In genomic region chr17:21286771-21287702, GRCh38 we compare ENCODE assay signal across 8 cellular contexts. TPM values are rescaled to one million over a fixed set of nuclear protein-coding genes. Genes with fewer than 3 reads are reported as not detected.
DNase-seq lines count a peak whose midpoint lies in the region; ATAC-seq, FAIRE-seq and TF ChIP-seq lines count a peak whose summit lies in the region.

No MANE protein-coding gene starts in this region.

- ATAC-seq in GM12878: peak; percentile 2
- ATAC-seq in mucosa of descending colon: peak; percentile 46
- peak; percentile 1 for ATAC-seq in upper lobe of right lung
- ATAC-seq in HG02642 (IDR thresholded peaks at IDR 0.05; ENCODE audit: poor library complexity, unreplicated experiment): no peak

- RAD21 ChIA-PET in GM12878 (lab: Charles Lee; ENCODE audit: unreplicated experiment): interaction anchor here (0.6 to 3.7 kb wide), 12 partner anchors 8 to 484 kb away, joined by 3 to 15 read pairs (median 5); partner anchors contain the start of genes DHRS7B and USP22

- POLR2A ChIA-PET in GM12878 (lab: Charles Lee): interaction anchor here (0.6 to 2.2 kb wide), 5 partner anchors 12 to 244 kb away, joined by 3 to 11 read pairs (median 6); partner anchors contain the start of genes DHRS7B and USP22

- H4K20me1 ChIP-seq in GM12878 (ENCODE audit: control insufficient read depth, insufficient read depth): no peaks in the 10 kb centered on the region

- H3K4me3 ChIP-seq in AG09309 (ENCODE audit: control insufficient read depth, low read depth, low read length): peak overlapping the region; percentile 95
- H3K4me3 ChIP-seq in GM12878: peak overlapping the region; percentile 94
- H3K4me3 ChIP-seq in mucosa of descending colon: no peak overlapping the region
- peak overlapping the region; percentile 92 for H3K4me3 ChIP-seq in upper lobe of right lung

- H3K36me3 ChIP-seq in KOPT-K1 (ENCODE audit: insufficient read depth, low read length) (no peaks in the 10 kb centered on the region), GM12878 (ENCODE audit: control insufficient read depth in 2 of 2, insufficient read depth in 2 of 2, low read length in 1 of 2) (peaks cover 0 to 7% of the 10 kb centered on the region in 2 experiments; a peak in 1 of 4 replicates), mucosa of descending colon (ENCODE audit: low read depth) (peaks cover 4% of the 10 kb centered on the region), upper lobe of right lung (no peaks in the 10 kb centered on the region)

- peak; percentile 69 for FAIRE-seq in GM12878 (lab: Jason Lieb, UNC)

- no peak overlapping the region for H2AFZ ChIP-seq in GM12878 (ENCODE audit: control insufficient read depth, low read depth, low read length)

- H3K4me1 ChIP-seq in GM12878 (ENCODE audit: control insufficient read depth, insufficient read depth, low read length) (peaks cover 31% of the 10 kb centered on the region), mucosa of descending colon (ENCODE audit: low read depth) (peaks cover 39% of the 10 kb centered on the region), upper lobe of right lung (peaks cover 47% of the 10 kb centered on the region)

- 14% methylated on average over 9 of the region's 9 CpGs for WGBS in GM12878 (ENCODE audit: insufficient coverage, insufficient replicate concordance, low lambda C conversion rate, missing lambda C conversion rate)

- H3K27me3 ChIP-seq in GM12878 (replicated peaks in 1 of 2; ENCODE audit: control insufficient read depth in 2 of 2, insufficient read depth in 2 of 2, low read length in 1 of 2): 0 out of 4 replicates have a peak, but pooled peaks cover 0 to 3% of the 10 kb centered on the region in 2 experiments
- H3K27me3 ChIP-seq in upper lobe of right lung: no peaks in the 10 kb centered on the region

- H3K9me3 ChIP-seq in KOPT-K1 (ENCODE audit: insufficient read depth, low read length, poor library complexity, severe bottlenecking) (no peaks in the 10 kb centered on the region), GM12878 (replicated peaks; ENCODE audit: control insufficient read depth, insufficient read depth, low read length) (no peaks in the 10 kb centered on the region), mucosa of descending colon (no peaks in the 10 kb centered on the region), upper lobe of right lung (no peaks in the 10 kb centered on the region)

- in situ Hi-C loops in GM12878 (cut with MboI): no loop called here

- TF ChIP-seq EP300 in GM12878 (IDR thresholded peaks at IDR 0.05; ENCODE audit: borderline replicate concordance in 1 of 2, control insufficient read depth in 1 of 2, low read depth in 2 of 2, low read length in 2 of 2): no peak

- H3K4me2 ChIP-seq in GM12878 (ENCODE audit: control insufficient read depth, insufficient read depth): peak overlapping the region; percentile 88

- peaks cover 54% of the 10 kb centered on the region for H3K79me2 ChIP-seq in GM12878 (ENCODE audit: control insufficient read depth, insufficient read depth, low read length)

- H3K9ac ChIP-seq in GM12878 (ENCODE audit: control insufficient read depth, insufficient read depth, low read length): peak overlapping the region; percentile 69

- no peak for TF ChIP-seq CTCF in AG09309 (IDR thresholded peaks at IDR 0.05; ENCODE audit: control insufficient read depth, insufficient read depth, low read depth, low read length, missing control alignments)
- no peak for TF ChIP-seq CTCF in GM12878 (IDR thresholded peaks at IDR 0.05 in 2 of 3, conservative IDR thresholded peaks at IDR 0.05 in 1 of 3; ENCODE audit: control insufficient read depth in 2 of 3, extremely low read depth in 1 of 3, insufficient read depth in 1 of 3, low read depth in 3 of 3, low read length in 3 of 3)
- TF ChIP-seq CTCF in mucosa of descending colon (IDR thresholded peaks at IDR 0.05): no peak
- no peak for TF ChIP-seq CTCF in upper lobe of right lung (IDR thresholded peaks at IDR 0.05)

- DNase-seq in AG09309 (ENCODE audit: low read depth): no peak
- no peak for DNase-seq in GM12878 (ENCODE audit: low read depth, low spot score)
- DNase-seq in mucosa of descending colon: peak; percentile 75 to 82 (median 76)
- DNase-seq in upper lobe of right lung: peak; percentile 76
- DNase-seq in AG20443 (ENCODE audit: low spot score): no peak
- no peak for DNase-seq in hepatic stellate cell (ENCODE audit: low spot score)

- no TSS peak for BruUV-seq in GM12878 (replicated peaks; lab: Mats Ljungman, UMichigan)

- TF ChIP-seq RAD21 in GM12878 (IDR thresholded peaks at IDR 0.05; ENCODE audit: insufficient read depth, low read depth, low read length): no peak

- H3K27ac ChIP-seq in KOPT-K1 (ENCODE audit: low read depth, low read length, poor library complexity, severe bottlenecking): peak overlapping the region; percentile 86
- peak overlapping the region; percentile 90 for H3K27ac ChIP-seq in GM12878 (ENCODE audit: control insufficient read depth, insufficient read depth)
- H3K27ac ChIP-seq in upper lobe of right lung: peak overlapping the region; percentile 86

- TF ChIP-seq POLR2A in GM12878 (IDR thresholded peaks at IDR 0.05; ENCODE audit: low read depth, low read length): no peak

- intact Hi-C loops in GM12878 (cut with micrococcal nuclease; ENCODE audit: unreplicated experiment) (loop anchor here (5.0 kb wide), 3 partner anchors 75 to 245 kb away; partner anchors contain the start of genes DHRS7B, TMEM11 and USP22), mucosa of descending colon (cut with DNase I, micrococcal nuclease) (loop anchor here in 1 of 2 donors (10.0 kb wide), 1 partner anchor 168 kb away; no protein-coding TSS in a partner anchor), upper lobe of right lung (cut with DNase I) (no loop called here)

- CTCF ChIA-PET in GM12878 (lab: Yijun Ruan, JAX): interaction anchor here (0.7 to 5.7 kb wide), 14 partner anchors 8 to 562 kb away, joined by 3 to 38 read pairs (median 6); partner anchors contain the start of gene DHRS7B

- SMC1A ChIA-PET in GM12878 (lab: Charles Lee; ENCODE audit: uncharacterized antibody, unreplicated experiment): interaction anchor here (0.6 to 3.2 kb wide), 10 partner anchors 10 to 244 kb away, joined by 3 to 13 read pairs (median 4); partner anchors contain the start of gene USP22

TF ChIP-seq in GM12878, 131 proteins besides CTCF, POLR2A, EP300 and RAD21:
- no peak for TF ChIP-seq RELA (IDR thresholded peaks at IDR 0.05; ENCODE audit: borderline replicate concordance, partially characterized antibody)
- TF ChIP-seq BHLHE40 (IDR thresholded peaks at IDR 0.05; ENCODE audit: borderline replicate concordance in 1 of 2, low read depth in 2 of 2, low read length in 1 of 2): peak in 1 of 2 experiments; percentile 9; a peak in 1 of 4 replicates
- no peak for TF ChIP-seq MTA2 (IDR thresholded peaks at IDR 0.05; ENCODE audit: low read depth)
- TF ChIP-seq KAT2A (conservative IDR thresholded peaks at IDR 0.05; ENCODE audit: control insufficient read depth, low read depth, low read length): no peak
- TF ChIP-seq TCF3 (IDR thresholded peaks at IDR 0.05; ENCODE audit: borderline replicate concordance, insufficient read depth, low read depth, low read length): no peak

RNA-seq across cellular contexts. Expression of gene MAP2K3, which starts 2.5 kb away (rescaled TPM):
- 13.7 and 15.8 TPM in 2 replicates for total RNA-seq in GM12878 (2013; cell fraction: nucleolus; rRNA removed)
- total RNA-seq in GM12878 (2014; rRNA removed) (14.4 and 15.0 TPM in 2 replicates), GM12878 (2014; rRNA removed; fragmentation: Illumina TruSeq; extraction: Trizol) (8.6 and 10.0 TPM in 2 replicates), GM12878 (2021) (38.6 and 39.4 TPM in 2 replicates), mucosa of descending colon (10 to 100 TPM; 46.0 to 75.5 (median 67.1) TPM), upper lobe of right lung (68.3 TPM)
- polyA plus RNA-seq in GM12878 (2011; ENCODE audit: low read depth): 8.9 TPM
- polyA plus RNA-seq in GM12878 (2011; rRNA removed) (13.3 and 16.6 TPM in 2 replicates), GM12878 (2014; fragmentation: Illumina TruSeq; extraction: Trizol) (6.3 and 20.6 TPM in 2 replicates), GM12878 (2014; fragmentation: Nextera tagmentation; extraction: Ambion mirVana) (1 to 10 TPM in 1 of 2 experiments, under 1 TPM in 1; 0.71 to 3.8 TPM), GM12878 (2014; rRNA removed) (30.4 and 33.1 TPM in 2 replicates), GM12878 (2016; fragmentation: Nextera tagmentation; extraction: Ambion mirVana) (10 to 100 TPM; 37.1 to 38.6 TPM)
- 32.9 and 36.4 TPM in 2 replicates for polyA plus RNA-seq in GM12878 (2011; cell fraction: cytosol; rRNA removed)
- 28.3 and 35.6 TPM in 2 replicates for polyA plus RNA-seq in GM12878 (2011; cell fraction: nucleus; rRNA removed)
- 19.0 and 25.3 TPM in 2 replicates for polyA plus RNA-seq in GM12878 (2012)
- polyA minus RNA-seq in GM12878 (2011; rRNA and poly(A)+ RNA removed): 12.9 and 18.6 TPM in 2 replicates
- 10.0 and 15.5 TPM in 2 replicates for polyA minus RNA-seq in GM12878 (2011; cell fraction: cytosol; rRNA and poly(A)+ RNA removed)
- polyA minus RNA-seq in GM12878 (2011; cell fraction: nucleus; rRNA and poly(A)+ RNA removed): 7.3 and 13.4 TPM in 2 replicates

RNA-seq across cellular contexts. Expression of gene NATD1, which starts 33.8 kb away (rescaled TPM):
- total RNA-seq in GM12878 (2013; cell fraction: nucleolus; rRNA removed): 0.23 and 0.37 TPM in 2 replicates
- total RNA-seq in GM12878 (2014; rRNA removed) (0.05 and 0.17 TPM in 2 replicates), GM12878 (2014; rRNA removed; fragmentation: Illumina TruSeq; extraction: Trizol) (0.05 and 0.09 TPM in 2 replicates), GM12878 (2021) (0.33 and 0.35 TPM in 2 replicates), mucosa of descending colon (10 to 100 TPM in 1 of 3 donors, 1 to 10 TPM in 2; 3.9 to 11.1 (median 7.2) TPM), upper lobe of right lung (19.5 TPM)
- polyA plus RNA-seq in GM12878 (2011; ENCODE audit: low read depth): 0.21 TPM
- polyA plus RNA-seq in GM12878 (2011; rRNA removed) (0.19 and 0.33 TPM in 2 replicates), GM12878 (2014; fragmentation: Illumina TruSeq; extraction: Trizol) (0.08 and 0.21 TPM in 2 replicates), GM12878 (2014; fragmentation: Nextera tagmentation; extraction: Ambion mirVana) (under 1 TPM; 0.02 TPM), GM12878 (2014; rRNA removed) (0.31 and 0.47 TPM in 2 replicates), GM12878 (2016; fragmentation: Nextera tagmentation; extraction: Ambion mirVana) (under 1 TPM; 0.13 TPM)
- 0.37 and 0.42 TPM in 2 replicates for polyA plus RNA-seq in GM12878 (2011; cell fraction: cytosol; rRNA removed)
- 0.42 and 0.55 TPM in 2 replicates for polyA plus RNA-seq in GM12878 (2011; cell fraction: nucleus; rRNA removed)
- polyA plus RNA-seq in GM12878 (2012): 0.52 and 0.62 TPM in 2 replicates
- 0.07 and 0.36 TPM in 2 replicates for polyA minus RNA-seq in GM12878 (2011; rRNA and poly(A)+ RNA removed)
- 0.40 TPM in 1 of 2 replicates, not detected in the other for polyA minus RNA-seq in GM12878 (2011; cell fraction: cytosol; rRNA and poly(A)+ RNA removed)
- polyA minus RNA-seq in GM12878 (2011; cell fraction: nucleus; rRNA and poly(A)+ RNA removed): 0.19 and 0.36 TPM in 2 replicates

Comparison
In these comparisons a context has a peak if more than half of its experiments do, and no peak if none do; other contexts are left out.
1. DNase-seq: peak in mucosa of descending colon (3 of 3) and upper lobe of right lung (single experiment); none in AG09309 (single experiment), GM12878 (single experiment), AG20443 (single experiment) and hepatic stellate cell (single experiment).
2. Peak in every context shown above with its lines, with median percentiles within 50 percentile points of each other: H3K27ac ChIP-seq.